ENCODE assay signal across 9 cellular contexts in genomic region chr15:98727115-98728040, GRCh38.
A peak's percentile ranks its signal among the peaks of the same experiment; 100 is the strongest.
DNase-seq lines count a peak whose midpoint lies in the region; ATAC-seq, FAIRE-seq and TF ChIP-seq lines count a peak whose summit lies in the region.
"Had no signal": no experiment of that assay in that cellular context is flagged by ENCODE, and none has a peak within 500 bp of the region (broad histone marks: within the 10 kb centered on the region; RNA-seq: fewer than 3 reads in every experiment).

No MANE protein-coding gene starts in this region.

- TSS peak; percentile 91 for BruUV-seq in mammary epithelial cell (replicated peaks; lab: Mats Ljungman, UMichigan)

- in situ Hi-C loops in mammary epithelial cell (cut with MboI; ENCODE audit: low sequenced_read_pairs in 2 of 2) = no loop called here

- H3K27ac Mint-ChIP-seq in HFFc6 = peak overlapping the region; percentile 99
- H3K27ac Mint-ChIP-seq: natural killer cell had no signal

- H3K4me1 ChIP-seq in mammary epithelial cell (ENCODE audit: insufficient read depth, low read length) (peaks cover 39% of the 10 kb centered on the region), kidney (ENCODE audit: control insufficient read depth in 1 of 2, insufficient read depth in 1 of 2, low read depth in 1 of 2, low read length in 2 of 2) (peaks cover 36 to 48% of the 10 kb centered on the region in 2 donors)

- H3K27me3 Mint-ChIP-seq in HFFc6 (ENCODE audit: insufficient read depth) = peaks cover 5% of the 10 kb centered on the region; the same call in 1 of the 2 replicates

- peak overlapping the region; percentile 71 for H2AFZ ChIP-seq in mammary epithelial cell (ENCODE audit: low read depth, low read length)

- WGBS in mammary epithelial cell (ENCODE audit: low coverage, missing lambda C conversion rate) = 6% methylated on average over 17 of the region's 20 CpGs

- no peaks in the 10 kb centered on the region for H3K9me3 Mint-ChIP-seq in HFFc6
- H3K9me3 Mint-ChIP-seq: natural killer cell had no signal

- H3K36me3 ChIP-seq in mammary epithelial cell (ENCODE audit: insufficient read depth, low read length) (no peaks in the 10 kb centered on the region), kidney (ENCODE audit: control insufficient read depth in 1 of 2, insufficient read depth in 2 of 2, low read length in 2 of 2) (no peaks in the 10 kb centered on the region)

- CTCF ChIA-PET in mammary epithelial cell (lab: Charles Lee; ENCODE audit: low non-redundant PET) = interaction anchor here (0.9 kb wide), 1 partner anchor 8 kb away, joined by 3 read pairs; no protein-coding TSS in a partner anchor

- H3K9ac ChIP-seq in mammary epithelial cell (ENCODE audit: insufficient read depth, low read length) = peak overlapping the region; percentile 78
- peak overlapping the region in 1 of 2 donors; percentile 79 for H3K9ac ChIP-seq in kidney (ENCODE audit: low read length in 2 of 2)

- intact Hi-C loops in mammary epithelial cell (cut with micrococcal nuclease) (loop anchor here (2.0 to 5.0 kb wide), 2 partner anchors 15 to 45 kb away; no protein-coding TSS in a partner anchor), kidney (cut with DNase I) (no loop called here)

- TF ChIP-seq CTCF in HFFc6 (IDR thresholded peaks at IDR 0.05) (no peak), mammary epithelial cell (conservative IDR thresholded peaks at IDR 0.05 in 1 of 2, IDR thresholded peaks at IDR 0.05 in 1 of 2; ENCODE audit: extremely low read depth in 1 of 2, insufficient read depth in 1 of 2, low read depth in 1 of 2, low read length in 2 of 2) (no peak), kidney (IDR thresholded peaks at IDR 0.05; ENCODE audit: borderline replicate concordance, extremely low read depth, insufficient read depth) (no peak)

- peaks cover 79% of the 10 kb centered on the region for H3K4me1 Mint-ChIP-seq in HFFc6 (ENCODE audit: low read depth)

- H3K27ac ChIP-seq in mammary epithelial cell (ENCODE audit: insufficient read depth, low read depth, low read length) = peak overlapping the region; percentile 98
- peak overlapping the region; percentile 87 to 89 for H3K27ac ChIP-seq in kidney (ENCODE audit: low read depth in 2 of 2, low read length in 2 of 2)

- H3K79me2 ChIP-seq in mammary epithelial cell (ENCODE audit: insufficient read depth, low read length) = peaks cover 85% of the 10 kb centered on the region

- H3K9me3 ChIP-seq in mammary epithelial cell (replicated peaks; ENCODE audit: insufficient read depth, low read length) (no peaks in the 10 kb centered on the region), kidney (ENCODE audit: control insufficient read depth in 1 of 2, low read length in 2 of 2) (no peaks in the 10 kb centered on the region)

- DNase-seq in HFFc6 (peak; percentile 96), mammary epithelial cell (peak; percentile 95), kidney (peak; percentile 97), stromal cell of bone marrow (ENCODE audit: low read depth) (peak; percentile 89), NCI-H2107 (lab: John Stamatoyannopoulos, UW) (no peak), NCI-H1105 treated with DMSO at 0.1 percent for 48 hours (lab: John Stamatoyannopoulos, UW) (no peak)
- DNase-seq: natural killer cell had no signal

- ATAC-seq in GM21825 (IDR thresholded peaks at IDR 0.05; ENCODE audit: unreplicated experiment) = no peak
- no peak for ATAC-seq in HG02884 (IDR thresholded peaks at IDR 0.05; ENCODE audit: unreplicated experiment)
- ATAC-seq: natural killer cell had no signal

- dilution Hi-C loops in mammary epithelial cell (cut with HindIII; ENCODE audit: low sequenced_read_pairs) = no loop called here

- H4K20me1 ChIP-seq in mammary epithelial cell (ENCODE audit: insufficient read depth, low read length) = no peaks in the 10 kb centered on the region

- peaks cover 19% of the 10 kb centered on the region; the same call in 1 of the 2 replicates for H3K36me3 Mint-ChIP-seq in HFFc6 (ENCODE audit: low read depth)
- H3K36me3 Mint-ChIP-seq: natural killer cell had no signal

- H3K4me3 ChIP-seq in mammary epithelial cell (replicated peaks in 1 of 3; ENCODE audit: insufficient read depth in 1 of 3, low read depth in 2 of 3, low read length in 3 of 3) = peak overlapping the region in 1 of 3 experiments; percentile 37
- no peak overlapping the region for H3K4me3 ChIP-seq in kidney (ENCODE audit: low read length in 2 of 2)

- no peak for FAIRE-seq in kidney (lab: Jason Lieb, UNC)

- H3K27me3 ChIP-seq in mammary epithelial cell (ENCODE audit: insufficient read depth, low read length) = no peaks in the 10 kb centered on the region

- H3K4me2 ChIP-seq in mammary epithelial cell (ENCODE audit: insufficient read depth, low read depth, low read length) = peak overlapping the region; percentile 79

- H3K4me3 Mint-ChIP-seq in HFFc6 = peak overlapping the region; percentile 86
- H3K4me3 Mint-ChIP-seq: natural killer cell had no signal

Comparison
In these comparisons a context has a peak if more than half of its experiments do, and no peak if none do; other contexts are left out.
1. DNase-seq: peak in HFFc6 (single experiment), mammary epithelial cell (single experiment), kidney (single experiment) and stromal cell of bone marrow (single experiment); none in NCI-H2107 (single experiment) and NCI-H1105 treated with DMSO at 0.1 percent for 48 hours (single experiment).